26 cellular contexts compared by ENCODE assay signal in genomic region chr7:66781408-66782090, GRCh38. TPM values are rescaled to one million over a fixed set of nuclear protein-coding genes. Genes with fewer than 3 reads are reported as not detected.
DNase-seq lines count a peak whose midpoint lies in the region; ATAC-seq and TF ChIP-seq lines count a peak whose summit lies in the region.
"Had no signal": no experiment of that assay in that cellular context is flagged by ENCODE, and none has a peak within 500 bp of the region (broad histone marks: within the 10 kb centered on the region; RNA-seq: fewer than 3 reads in every experiment).

No MANE protein-coding gene starts in this region.

- no peaks in the 10 kb centered on the region for H3K9me3 Mint-ChIP-seq in activated naive CD8-positive, alpha-beta T cell (ENCODE audit: low read depth)
- no peaks in the 10 kb centered on the region for H3K9me3 Mint-ChIP-seq in activated naive CD8-positive, alpha-beta T cell treated with anti-CD3 and anti-CD28 coated beads, Interleukin-2, amount 50 U/mL, for 24 hours
- no peaks in the 10 kb centered on the region for H3K9me3 Mint-ChIP-seq in neural progenitor cell
- H3K9me3 Mint-ChIP-seq: T-cell had no signal

- H3K79me2 ChIP-seq in neural progenitor cell (ENCODE audit: low read depth) = peaks cover 4% of the 10 kb centered on the region

- peaks cover 8% of the 10 kb centered on the region for H3K36me3 Mint-ChIP-seq in activated naive CD8-positive, alpha-beta T cell
- peaks cover 23% of the 10 kb centered on the region for H3K36me3 Mint-ChIP-seq in activated naive CD8-positive, alpha-beta T cell treated with anti-CD3 and anti-CD28 coated beads, Interleukin-2, amount 50 U/mL, for 24 hours (ENCODE audit: low read depth)
- peaks cover 10% of the 10 kb centered on the region for H3K36me3 Mint-ChIP-seq in T-helper 17 cell (ENCODE audit: low read depth)
- peaks cover 25% of the 10 kb centered on the region for H3K36me3 Mint-ChIP-seq in neural progenitor cell

- WGBS in heart right ventricle, 2 donors = 72 to 79% methylated on average over 7 of the region's 7 CpGs
- 90 to 94% methylated on average over 7 of the region's 7 CpGs for WGBS in thyroid gland, 2 donors

- no peaks in the 10 kb centered on the region for H3K9me3 ChIP-seq in T-helper 17 cell (ENCODE audit: control insufficient read depth, low read length, poor library complexity, severe bottlenecking)
- H3K9me3 ChIP-seq in heart right ventricle = no peaks in the 10 kb centered on the region
- no peaks in the 10 kb centered on the region for H3K9me3 ChIP-seq in neural progenitor cell (ENCODE audit: low read depth)
- no peaks in the 10 kb centered on the region for H3K9me3 ChIP-seq in thyroid gland
- H3K9me3 ChIP-seq in colonic mucosa = no peaks in the 10 kb centered on the region
- H3K9me3 ChIP-seq: A549, BE2C, ovary, sigmoid colon, suprapubic skin had no signal

- H4K20me1 ChIP-seq in neural progenitor cell (ENCODE audit: low read depth) = peaks cover 8% of the 10 kb centered on the region

- H3K27ac ChIP-seq in heart right ventricle = peak overlapping the region in 1 of 10 donors; percentile 56
- H3K27ac ChIP-seq in neural progenitor cell = peak overlapping the region; percentile 69
- H3K27ac ChIP-seq in thyroid gland = no peak overlapping the region
- H3K27ac ChIP-seq in colonic mucosa = no peak overlapping the region
- H3K27ac ChIP-seq: A549, foreskin keratinocyte, ovary, suprapubic skin had no signal

- H3K36me3 ChIP-seq in heart right ventricle (peaks cover 0 to 100% (median 23%) of the 10 kb centered on the region in 9 donors), neural progenitor cell (peaks cover 2% of the 10 kb centered on the region), thyroid gland (peaks cover 12 to 32% of the 10 kb centered on the region in 2 donors), colonic mucosa (no peaks in the 10 kb centered on the region)
- H3K36me3 ChIP-seq: BE2C, ovary had no signal

- peaks cover 0 to 18% (median 7%) of the 10 kb centered on the region in 9 donors for H3K4me1 ChIP-seq in heart right ventricle
- peaks cover 8% of the 10 kb centered on the region for H3K4me1 ChIP-seq in neural progenitor cell
- no peaks in the 10 kb centered on the region for H3K4me1 ChIP-seq in thyroid gland
- H3K4me1 ChIP-seq in colonic mucosa = no peaks in the 10 kb centered on the region
- H3K4me1 ChIP-seq: BE2C, suprapubic skin had no signal

- no peaks in the 10 kb centered on the region for H3F3A ChIP-seq in neural progenitor cell (ENCODE audit: low read depth)

- no peak overlapping the region for H2AFZ ChIP-seq in neural progenitor cell (replicated peaks)

- no peak for TF ChIP-seq POLR2A in thyroid gland (IDR thresholded peaks at IDR 0.05)

- TF ChIP-seq CTCF in heart right ventricle (IDR thresholded peaks at IDR 0.05) (no peak), neural progenitor cell (IDR thresholded peaks at IDR 0.05) (no peak), thyroid gland (IDR thresholded peaks at IDR 0.05) (no peak), colonic mucosa (IDR thresholded peaks at IDR 0.05) (no peak)

- intact Hi-C loops in heart right ventricle (cut with DNase I) (no loop called here), thyroid gland (cut with DNase I) (no loop called here), colonic mucosa (cut with DNase I) (no loop called here)

- H3K27ac Mint-ChIP-seq in activated naive CD8-positive, alpha-beta T cell = peak overlapping the region; percentile 58
- no peak overlapping the region for H3K27ac Mint-ChIP-seq in activated naive CD8-positive, alpha-beta T cell treated with anti-CD3 and anti-CD28 coated beads, Interleukin-2, amount 50 U/mL, for 24 hours
- H3K27ac Mint-ChIP-seq in T-helper 17 cell = no peak overlapping the region
- H3K27ac Mint-ChIP-seq in neural progenitor cell = no peak overlapping the region
- H3K27ac Mint-ChIP-seq: activated CD8-positive, alpha-beta memory T cell treated with anti-CD3 and anti-CD28 coated beads, Interleukin-2, amount 10 ng/mL, durations not matched to agents 7 days and 5 days had no signal

- H3K4me3 ChIP-seq in heart right ventricle = no peak overlapping the region
- no peak overlapping the region for H3K4me3 ChIP-seq in neural progenitor cell
- H3K4me3 ChIP-seq in thyroid gland (replicated peaks in 1 of 3) = no peak overlapping the region
- H3K4me3 ChIP-seq in colonic mucosa = no peak overlapping the region
- H3K4me3 ChIP-seq: A549, ovary, sigmoid colon, suprapubic skin had no signal

- H3K9ac ChIP-seq in neural progenitor cell (no peak overlapping the region), colonic mucosa (ENCODE audit: low read depth in 2 of 2, low read length in 2 of 2) (no peak overlapping the region)

- ATAC-seq in activated naive CD8-positive, alpha-beta T cell treated with anti-CD3 and anti-CD28 coated beads, Interleukin-2, amount 50 U/mL, for 24 hours = no peak
- no peak for ATAC-seq in T-helper 17 cell
- ATAC-seq in heart right ventricle = peak in 5 of 8 donors; percentile 65 to 84 (median 76)
- ATAC-seq: activated CD4-positive, alpha-beta T cell treated with anti-CD3 and anti-CD28 coated beads for 36 hours; activated CD8-positive, alpha-beta memory T cell treated with anti-CD3 and anti-CD28 coated beads, Interleukin-2, amount 10 ng/mL, durations not matched to agents 7 days and 5 days; foreskin keratinocyte; T-cell had no signal

- in situ Hi-C loops in G401 (cut with HindIII; ENCODE audit: low sequenced_read_pairs) = no loop called here

- no peak overlapping the region for H3K4me3 Mint-ChIP-seq in activated naive CD8-positive, alpha-beta T cell
- no peak overlapping the region for H3K4me3 Mint-ChIP-seq in activated naive CD8-positive, alpha-beta T cell treated with anti-CD3 and anti-CD28 coated beads, Interleukin-2, amount 50 U/mL, for 24 hours
- H3K4me3 Mint-ChIP-seq in T-helper 17 cell = peak overlapping the region; percentile 56
- H3K4me3 Mint-ChIP-seq in neural progenitor cell = no peak overlapping the region
- H3K4me3 Mint-ChIP-seq: activated CD4-positive, alpha-beta T cell treated with anti-CD3 and anti-CD28 coated beads for 36 hours; activated CD8-positive, alpha-beta memory T cell treated with anti-CD3 and anti-CD28 coated beads, Interleukin-2, amount 10 ng/mL, durations not matched to agents 7 days and 5 days; T-cell had no signal

- no peaks in the 10 kb centered on the region for H3K27me3 ChIP-seq in heart right ventricle
- H3K27me3 ChIP-seq in neural progenitor cell = no peaks in the 10 kb centered on the region
- H3K27me3 ChIP-seq in thyroid gland = no peaks in the 10 kb centered on the region
- H3K27me3 ChIP-seq in colonic mucosa = no peaks in the 10 kb centered on the region
- H3K27me3 ChIP-seq: BE2C, foreskin keratinocyte, ovary, sigmoid colon, suprapubic skin had no signal

- H3K4me2 ChIP-seq in neural progenitor cell = peak overlapping the region; percentile 11

- no peak for DNase-seq in activated naive CD8-positive, alpha-beta T cell treated with anti-CD3 and anti-CD28 coated beads, Interleukin-2, amount 50 U/mL, for 24 hours
- DNase-seq in T-helper 17 cell (no peak), heart right ventricle (no peak), neural progenitor cell (ENCODE audit: low spot score) (no peak), thyroid gland (no peak), colonic mucosa (no peak), G401 (ENCODE audit: low spot score) (no peak)
- DNase-seq: activated CD4-positive, alpha-beta T cell treated with anti-CD3 and anti-CD28 coated beads for 36 hours; activated CD8-positive, alpha-beta memory T cell treated with anti-CD3 and anti-CD28 coated beads, Interleukin-2, amount 10 ng/mL, durations not matched to agents 7 days and 5 days; activated effector memory CD4-positive, alpha-beta T cell treated with Interleukin-2 at 50 U/mL for 16 hours; amygdala; BE2C; central memory CD4-positive, alpha-beta T cell; erythroblast; foreskin keratinocyte; KG1; kidney; MV-4-11; NCI-H1694; ovary; SHP77; sigmoid colon; T-cell had no signal

- peaks cover 17% of the 10 kb centered on the region for H3K4me1 Mint-ChIP-seq in activated naive CD8-positive, alpha-beta T cell (ENCODE audit: low read depth)
- peaks cover 14% of the 10 kb centered on the region for H3K4me1 Mint-ChIP-seq in activated naive CD8-positive, alpha-beta T cell treated with anti-CD3 and anti-CD28 coated beads, Interleukin-2, amount 50 U/mL, for 24 hours
- peaks cover 8% of the 10 kb centered on the region for H3K4me1 Mint-ChIP-seq in T-helper 17 cell
- no peaks in the 10 kb centered on the region for H3K4me1 Mint-ChIP-seq in neural progenitor cell

- no peaks in the 10 kb centered on the region for H3K27me3 Mint-ChIP-seq in activated naive CD8-positive, alpha-beta T cell
- H3K27me3 Mint-ChIP-seq in activated naive CD8-positive, alpha-beta T cell treated with anti-CD3 and anti-CD28 coated beads, Interleukin-2, amount 50 U/mL, for 24 hours = no peaks in the 10 kb centered on the region
- no peaks in the 10 kb centered on the region for H3K27me3 Mint-ChIP-seq in T-helper 17 cell
- H3K27me3 Mint-ChIP-seq in neural progenitor cell (ENCODE audit: insufficient read depth, low read depth) = peaks cover 2% of the 10 kb centered on the region
- H3K27me3 Mint-ChIP-seq: activated CD4-positive, alpha-beta T cell treated with anti-CD3 and anti-CD28 coated beads for 36 hours; activated CD8-positive, alpha-beta memory T cell treated with anti-CD3 and anti-CD28 coated beads, Interleukin-2, amount 10 ng/mL, durations not matched to agents 7 days and 5 days; T-cell had no signal

RNA-seq across cellular contexts. Expression of gene RABGEF1, which starts 41.0 kb away (rescaled TPM):
- total RNA-seq in T-helper 17 cell (10 to 100 TPM; 24.4 to 28.3 TPM), heart right ventricle (10 to 100 TPM; 13.3 to 23.4 (median 17.4) TPM), neural progenitor cell (ENCODE audit: low replicate concordance) (26.5 and 36.5 TPM in 2 replicates), thyroid gland (10 to 100 TPM; 31.0 to 55.1 (median 47.9) TPM), colonic mucosa (10 to 100 TPM; 19.1 to 25.1 TPM)
- 10 to 100 TPM in 1 of 2 donors, 1 to 10 TPM in 1; 7.2 to 10.8 TPM for polyA plus RNA-seq in heart right ventricle
- 21.2 and 23.4 TPM in 2 replicates for total RNA-seq in G401 (2014; rRNA removed; shearing (Covaris generic))

Comparison
In these comparisons a context has a peak if more than half of its experiments do, and no peak if none do; other contexts are left out.
1. ATAC-seq: peak in heart right ventricle (5 of 8); none in activated naive CD8-positive, alpha-beta T cell treated with anti-CD3 and anti-CD28 coated beads, Interleukin-2, amount 50 U/mL, for 24 hours (single experiment) and T-helper 17 cell (single experiment).